Comparison of ENCODE assay signal across 1 cellular context in the genomic region with DNA sequence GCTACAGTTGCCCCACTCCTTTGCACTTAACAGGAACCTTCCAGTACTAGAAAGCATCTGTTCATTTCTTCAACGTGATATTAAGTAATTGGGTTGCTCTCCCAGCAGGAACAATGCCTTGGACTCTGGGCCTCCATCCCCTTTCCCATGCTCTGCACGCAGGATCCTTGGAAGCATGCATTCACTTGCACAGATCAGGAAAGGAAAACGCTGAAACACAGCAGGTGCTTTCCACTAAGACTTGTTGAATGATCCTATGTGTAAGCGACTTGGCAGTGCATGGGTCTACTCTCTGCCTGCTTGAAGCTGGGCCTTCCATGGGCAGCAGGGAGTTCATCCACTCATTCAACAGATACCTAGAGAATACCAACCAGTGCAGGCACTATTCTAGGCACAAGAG.
TF ChIP-seq lines count a peak whose summit lies in the region.

No MANE protein-coding gene starts in this region.

TF ChIP-seq in IMR-90, 13 proteins besides CTCF, POLR2A, EP300 and RAD21:
- TF ChIP-seq CEBPB (IDR thresholded peaks at IDR 0.05; ENCODE audit: low read depth, low read length) (no peak), MAZ (IDR thresholded peaks at IDR 0.05; ENCODE audit: borderline replicate concordance, low read depth, low read length) (no peak), FOS (IDR thresholded peaks at IDR 0.05; ENCODE audit: low read depth, low read length) (no peak), CHD1 (IDR thresholded peaks at IDR 0.05; ENCODE audit: low read depth, low read length) (no peak), MXI1 (IDR thresholded peaks at IDR 0.05; ENCODE audit: borderline replicate concordance, low read depth, low read length) (no peak), RCOR1 (IDR thresholded peaks at IDR 0.05; ENCODE audit: insufficient replicate concordance, low read length) (no peak), SMC3 (IDR thresholded peaks at IDR 0.05; ENCODE audit: low read depth, low read length) (no peak), RFX5 (IDR thresholded peaks at IDR 0.05; ENCODE audit: low read depth, low read length) (no peak), NFE2L2 (IDR thresholded peaks at IDR 0.05; ENCODE audit: low read depth, low read length) (no peak), MAFK (IDR thresholded peaks at IDR 0.05; ENCODE audit: low read depth, low read length) (no peak), BHLHE40 (IDR thresholded peaks at IDR 0.05; ENCODE audit: low read depth, low read length) (no peak)
- TF ChIP-seq, protein P1, sequence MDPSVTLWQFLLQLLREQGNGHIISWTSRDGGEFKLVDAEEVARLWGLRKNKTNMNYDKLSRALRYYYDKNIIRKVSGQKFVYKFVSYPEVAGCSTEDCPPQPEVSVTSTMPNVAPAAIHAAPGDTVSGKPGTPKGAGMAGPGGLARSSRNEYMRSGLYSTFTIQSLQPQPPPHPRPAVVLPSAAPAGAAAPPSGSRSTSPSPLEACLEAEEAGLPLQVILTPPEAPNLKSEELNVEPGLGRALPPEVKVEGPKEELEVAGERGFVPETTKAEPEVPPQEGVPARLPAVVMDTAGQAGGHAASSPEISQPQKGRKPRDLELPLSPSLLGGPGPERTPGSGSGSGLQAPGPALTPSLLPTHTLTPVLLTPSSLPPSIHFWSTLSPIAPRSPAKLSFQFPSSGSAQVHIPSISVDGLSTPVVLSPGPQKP (IDR thresholded peaks at IDR 0.05; ENCODE audit: borderline replicate concordance, low read depth, low read length): no peak
- TF ChIP-seq, protein P2, sequence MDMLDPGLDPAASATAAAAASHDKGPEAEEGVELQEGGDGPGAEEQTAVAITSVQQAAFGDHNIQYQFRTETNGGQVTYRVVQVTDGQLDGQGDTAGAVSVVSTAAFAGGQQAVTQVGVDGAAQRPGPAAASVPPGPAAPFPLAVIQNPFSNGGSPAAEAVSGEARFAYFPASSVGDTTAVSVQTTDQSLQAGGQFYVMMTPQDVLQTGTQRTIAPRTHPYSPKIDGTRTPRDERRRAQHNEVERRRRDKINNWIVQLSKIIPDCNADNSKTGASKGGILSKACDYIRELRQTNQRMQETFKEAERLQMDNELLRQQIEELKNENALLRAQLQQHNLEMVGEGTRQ (IDR thresholded peaks at IDR 0.05; ENCODE audit: low read depth, low read length): no peak
